20 cellular contexts compared by ENCODE assay signal in genomic region chr4:108702960-108703359, GRCh38. TPM values are rescaled to one million over a fixed set of nuclear protein-coding genes. Genes with fewer than 3 reads are reported as not detected.
DNase-seq lines count a peak whose midpoint lies in the region; ATAC-seq and TF ChIP-seq lines count a peak whose summit lies in the region.
"Had no signal": no experiment of that assay in that cellular context is flagged by ENCODE, and none has a peak within 500 bp of the region (broad histone marks: within the 10 kb centered on the region; RNA-seq: fewer than 3 reads in every experiment).

No MANE protein-coding gene starts in this region.

- POLR2A ChIA-PET in activated CD8-positive, alpha-beta T cell treated with anti-CD3 and anti-CD28 coated beads, Interleukin-2, amount 10 ng/mL, durations not matched to agents 7 days and 5 days (lab: Charles Lee), result no interaction called here
- POLR2A ChIA-PET in activated CD8-positive, alpha-beta T cell treated with anti-CD3 and anti-CD28 coated beads for 36 hours (lab: Charles Lee), result no interaction called here

- peaks cover 3% of the 10 kb centered on the region for H3K27me3 Mint-ChIP-seq in activated CD8-positive, alpha-beta T cell treated with anti-CD3 and anti-CD28 coated beads, Interleukin-2, amount 10 ng/mL, durations not matched to agents 7 days and 5 days (ENCODE audit: low read depth)
- no peaks in the 10 kb centered on the region for H3K27me3 Mint-ChIP-seq in activated CD8-positive, alpha-beta T cell treated with anti-CD3 and anti-CD28 coated beads for 36 hours

- intact Hi-C loops in activated CD8-positive, alpha-beta T cell treated with anti-CD3 and anti-CD28 coated beads for 36 hours (cut with micrococcal nuclease), result no loop called here

- no peak for DNase-seq in activated CD8-positive, alpha-beta T cell treated with anti-CD3 and anti-CD28 coated beads, Interleukin-2, amount 10 ng/mL, durations not matched to agents 7 days and 5 days
- DNase-seq in activated CD8-positive, alpha-beta T cell treated with anti-CD3 and anti-CD28 coated beads for 36 hours, result no peak
- peak; percentile 50 for DNase-seq in LHCN-M2 (ENCODE audit: low read depth)
- peak; percentile 22 for DNase-seq in epithelial cell of proximal tubule (ENCODE audit: low read depth)
- no peak for DNase-seq in stimulated activated effector memory CD8-positive, alpha-beta T cell treated with anti-CD3 and anti-CD28 coated beads, Interleukin-12 subunit alpha, Interleukin-12 subunit beta, amount 100 ng/mL, for 72 hours (ENCODE audit: low spot score in 2 of 2)
- DNase-seq: activated T-cell treated with anti-CD3 and anti-CD28 coated beads, Interleukin-2, amount 50 U/mL, for 4 hours; dorsolateral prefrontal cortex; mammary epithelial cell; NCI-H1417; NCI-H345; OCI-M1; right lobe of liver had no signal

- ATAC-seq in activated CD8-positive, alpha-beta T cell treated with anti-CD3 and anti-CD28 coated beads, Interleukin-2, amount 10 ng/mL, durations not matched to agents 7 days and 5 days, result peak; percentile 68
- ATAC-seq in activated CD8-positive, alpha-beta T cell treated with anti-CD3 and anti-CD28 coated beads for 36 hours, result no peak
- ATAC-seq in stimulated activated effector memory CD8-positive, alpha-beta T cell treated with anti-CD3 and anti-CD28 coated beads, Interleukin-12 subunit alpha, Interleukin-12 subunit beta, amount 100 ng/mL, for 72 hours, result peak; percentile 46
- ATAC-seq in GM18909 (IDR thresholded peaks at IDR 0.05; ENCODE audit: poor library complexity, unreplicated experiment) (no peak), HG03025 (IDR thresholded peaks at IDR 0.05; ENCODE audit: low FRiP score, unreplicated experiment) (no peak), GM21528 (IDR thresholded peaks at IDR 0.05; ENCODE audit: low FRiP score, unreplicated experiment) (no peak)
- ATAC-seq: activated CD4-positive, CD25-positive, alpha-beta regulatory T cell treated with anti-CD3 and anti-CD28 coated beads, Interleukin-2, amount 50 U/mL, for 24 hours; activated T-cell treated with anti-CD3 and anti-CD28 coated beads, Interleukin-2, amount 50 U/mL, for 4 hours; stimulated activated memory B cell treated with anti-CD40 and anti-IgM and Interleukin-4, amounts not matched to agents 10 μg/mL and 1 μg/mL and 100 μg/mL, for 72 hours had no signal

- no peaks in the 10 kb centered on the region for H3K9me3 Mint-ChIP-seq in activated CD8-positive, alpha-beta T cell treated with anti-CD3 and anti-CD28 coated beads, Interleukin-2, amount 10 ng/mL, durations not matched to agents 7 days and 5 days (ENCODE audit: insufficient read depth)
- no peaks in the 10 kb centered on the region for H3K9me3 Mint-ChIP-seq in activated CD8-positive, alpha-beta T cell treated with anti-CD3 and anti-CD28 coated beads for 36 hours
- H3K9me3 Mint-ChIP-seq in stimulated activated effector memory CD8-positive, alpha-beta T cell treated with anti-CD3 and anti-CD28 coated beads, Interleukin-12 subunit alpha, Interleukin-12 subunit beta, amount 100 ng/mL, for 72 hours, result no peaks in the 10 kb centered on the region
- H3K9me3 Mint-ChIP-seq: activated T-cell treated with anti-CD3 and anti-CD28 coated beads, Interleukin-2, amount 50 U/mL, for 4 hours; brain; stimulated activated memory B cell treated with anti-CD40 and anti-IgM and Interleukin-4, amounts not matched to agents 10 μg/mL and 1 μg/mL and 100 μg/mL, for 72 hours had no signal

- H3K4me3 Mint-ChIP-seq in activated CD8-positive, alpha-beta T cell treated with anti-CD3 and anti-CD28 coated beads, Interleukin-2, amount 10 ng/mL, durations not matched to agents 7 days and 5 days, result no peak overlapping the region
- no peak overlapping the region for H3K4me3 Mint-ChIP-seq in activated CD8-positive, alpha-beta T cell treated with anti-CD3 and anti-CD28 coated beads for 36 hours
- no peak overlapping the region for H3K4me3 Mint-ChIP-seq in stimulated activated effector memory CD8-positive, alpha-beta T cell treated with anti-CD3 and anti-CD28 coated beads, Interleukin-12 subunit alpha, Interleukin-12 subunit beta, amount 100 ng/mL, for 72 hours
- H3K4me3 Mint-ChIP-seq: activated T-cell treated with anti-CD3 and anti-CD28 coated beads, Interleukin-2, amount 50 U/mL, for 4 hours; brain; stimulated activated memory B cell treated with anti-CD40 and anti-IgM and Interleukin-4, amounts not matched to agents 10 μg/mL and 1 μg/mL and 100 μg/mL, for 72 hours had no signal

- H3K27ac Mint-ChIP-seq in activated CD8-positive, alpha-beta T cell treated with anti-CD3 and anti-CD28 coated beads, Interleukin-2, amount 10 ng/mL, durations not matched to agents 7 days and 5 days, result no peak overlapping the region
- H3K27ac Mint-ChIP-seq in activated CD8-positive, alpha-beta T cell treated with anti-CD3 and anti-CD28 coated beads for 36 hours, result no peak overlapping the region
- H3K27ac Mint-ChIP-seq in stimulated activated effector memory CD8-positive, alpha-beta T cell treated with anti-CD3 and anti-CD28 coated beads, Interleukin-12 subunit alpha, Interleukin-12 subunit beta, amount 100 ng/mL, for 72 hours, result peak overlapping the region; percentile 63
- H3K27ac Mint-ChIP-seq: brain; stimulated activated memory B cell treated with anti-CD40 and anti-IgM and Interleukin-4, amounts not matched to agents 10 μg/mL and 1 μg/mL and 100 μg/mL, for 72 hours had no signal

- CTCF ChIA-PET in activated CD8-positive, alpha-beta T cell treated with anti-CD3 and anti-CD28 coated beads, Interleukin-2, amount 10 ng/mL, durations not matched to agents 7 days and 5 days (lab: Charles Lee), result interaction anchor here (0.6 kb wide), 1 partner anchor 432 kb away, joined by 3 read pairs; no protein-coding TSS in a partner anchor
- CTCF ChIA-PET in activated CD8-positive, alpha-beta T cell treated with anti-CD3 and anti-CD28 coated beads for 36 hours (lab: Charles Lee), result interaction anchor here (0.8 kb wide), 1 partner anchor 790 kb away, joined by 3 read pairs; no protein-coding TSS in a partner anchor

- no peaks in the 10 kb centered on the region for H3K36me3 Mint-ChIP-seq in activated CD8-positive, alpha-beta T cell treated with anti-CD3 and anti-CD28 coated beads, Interleukin-2, amount 10 ng/mL, durations not matched to agents 7 days and 5 days (ENCODE audit: low read depth)
- no peaks in the 10 kb centered on the region for H3K36me3 Mint-ChIP-seq in activated CD8-positive, alpha-beta T cell treated with anti-CD3 and anti-CD28 coated beads for 36 hours (ENCODE audit: low read depth)
- no peaks in the 10 kb centered on the region for H3K36me3 Mint-ChIP-seq in stimulated activated effector memory CD8-positive, alpha-beta T cell treated with anti-CD3 and anti-CD28 coated beads, Interleukin-12 subunit alpha, Interleukin-12 subunit beta, amount 100 ng/mL, for 72 hours
- H3K36me3 Mint-ChIP-seq: brain; stimulated activated memory B cell treated with anti-CD40 and anti-IgM and Interleukin-4, amounts not matched to agents 10 μg/mL and 1 μg/mL and 100 μg/mL, for 72 hours had no signal

- no peak for TF ChIP-seq CTCF in activated CD8-positive, alpha-beta T cell treated with anti-CD3 and anti-CD28 coated beads for 36 hours (IDR thresholded peaks at IDR 0.05)
- no peak for TF ChIP-seq CTCF in epithelial cell of proximal tubule (conservative IDR thresholded peaks at IDR 0.05; ENCODE audit: low read depth, low read length)

- peaks cover 16% of the 10 kb centered on the region for H3K4me1 Mint-ChIP-seq in activated CD8-positive, alpha-beta T cell treated with anti-CD3 and anti-CD28 coated beads, Interleukin-2, amount 10 ng/mL, durations not matched to agents 7 days and 5 days (ENCODE audit: low read depth)
- H3K4me1 Mint-ChIP-seq in activated CD8-positive, alpha-beta T cell treated with anti-CD3 and anti-CD28 coated beads for 36 hours (ENCODE audit: low read depth), result peaks cover 13% of the 10 kb centered on the region
- H3K4me1 Mint-ChIP-seq in stimulated activated effector memory CD8-positive, alpha-beta T cell treated with anti-CD3 and anti-CD28 coated beads, Interleukin-12 subunit alpha, Interleukin-12 subunit beta, amount 100 ng/mL, for 72 hours, result peaks cover 16% of the 10 kb centered on the region
- H3K4me1 Mint-ChIP-seq: brain; stimulated activated memory B cell treated with anti-CD40 and anti-IgM and Interleukin-4, amounts not matched to agents 10 μg/mL and 1 μg/mL and 100 μg/mL, for 72 hours had no signal

- H3K4me3 ChIP-seq in epithelial cell of proximal tubule (ENCODE audit: low read depth, low read length), result no peak overlapping the region
- H3K4me3 ChIP-seq: dorsolateral prefrontal cortex, right lobe of liver had no signal

RNA-seq across cellular contexts. Expression of gene OSTC, which starts 52.6 kb away (rescaled TPM):
- total RNA-seq in activated CD8-positive, alpha-beta T cell treated with anti-CD3 and anti-CD28 coated beads, Interleukin-2, amount 10 ng/mL, durations not matched to agents 7 days and 5 days, result 10 to 100 TPM; 72.1 to 81.6 TPM
- total RNA-seq in activated CD8-positive, alpha-beta T cell treated with anti-CD3 and anti-CD28 coated beads for 36 hours, result 10 to 100 TPM; 75.7 to 80.0 TPM
- total RNA-seq in LHCN-M2 (2014; rRNA removed) (179 and 240 TPM in 2 replicates), epithelial cell of proximal tubule (92.7 and 119 TPM in 2 replicates)
- 180 TPM for polyA plus RNA-seq in LHCN-M2 (2012)

RNA-seq across cellular contexts. Expression of gene ETNPPL, which starts 59.9 kb away (rescaled TPM):
- not detected for total RNA-seq in activated CD8-positive, alpha-beta T cell treated with anti-CD3 and anti-CD28 coated beads, Interleukin-2, amount 10 ng/mL, durations not matched to agents 7 days and 5 days
- total RNA-seq in activated CD8-positive, alpha-beta T cell treated with anti-CD3 and anti-CD28 coated beads for 36 hours, result not detected
- total RNA-seq in LHCN-M2 (2014; rRNA removed) (0.34 TPM in 1 of 2 replicates, not detected in the other), epithelial cell of proximal tubule (not detected in 2 replicates)
- not detected for polyA plus RNA-seq in LHCN-M2 (2012)
- total RNA-seq: activated T-cell treated with anti-CD3 and anti-CD28 coated beads, Interleukin-2, amount 50 U/mL, for 4 hours; G401; mammary epithelial cell; ureter had no signal
- polyA plus RNA-seq: mammary epithelial cell had no signal

Comparison
In these comparisons a context has a peak if more than half of its experiments do, and no peak if none do; other contexts are left out.
1. ATAC-seq: peak in activated CD8-positive, alpha-beta T cell treated with anti-CD3 and anti-CD28 coated beads, Interleukin-2, amount 10 ng/mL, durations not matched to agents 7 days and 5 days (single experiment) and stimulated activated effector memory CD8-positive, alpha-beta T cell treated with anti-CD3 and anti-CD28 coated beads, Interleukin-12 subunit alpha, Interleukin-12 subunit beta, amount 100 ng/mL, for 72 hours (single experiment); none in activated CD8-positive, alpha-beta T cell treated with anti-CD3 and anti-CD28 coated beads for 36 hours (single experiment), GM18909 (single experiment), HG03025 (single experiment) and GM21528 (single experiment).
2. DNase-seq: peak in LHCN-M2 (single experiment) and epithelial cell of proximal tubule (single experiment); none in activated CD8-positive, alpha-beta T cell treated with anti-CD3 and anti-CD28 coated beads, Interleukin-2, amount 10 ng/mL, durations not matched to agents 7 days and 5 days (single experiment), activated CD8-positive, alpha-beta T cell treated with anti-CD3 and anti-CD28 coated beads for 36 hours (single experiment) and stimulated activated effector memory CD8-positive, alpha-beta T cell treated with anti-CD3 and anti-CD28 coated beads, Interleukin-12 subunit alpha, Interleukin-12 subunit beta, amount 100 ng/mL, for 72 hours (0 of 2).